ENCODE assay signal across 1 cellular context in the genomic region with DNA sequence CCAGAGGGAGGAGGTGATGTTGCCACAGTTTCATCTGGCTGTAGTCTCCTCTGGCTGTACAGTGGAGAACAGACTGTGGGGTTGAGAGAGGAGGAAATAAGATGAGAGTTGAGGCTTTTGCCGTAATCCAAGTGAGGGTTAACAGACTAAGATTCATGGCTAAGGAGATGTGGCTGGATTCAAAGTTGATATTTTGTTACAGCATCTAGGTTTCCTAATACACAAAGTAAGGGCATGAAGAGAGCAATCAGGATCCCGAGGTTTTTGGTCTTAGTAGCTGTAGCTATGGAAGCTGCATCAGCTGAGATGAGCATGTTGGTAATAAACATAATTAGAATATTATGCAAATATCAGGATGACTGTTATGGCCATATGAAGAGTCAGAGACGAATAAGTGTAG.
TF ChIP-seq lines count a peak whose summit lies in the region.

No MANE protein-coding gene starts in this region.

TF ChIP-seq in endothelial cell of umbilical vein, 7 proteins besides CTCF, POLR2A, EP300 and RAD21:
- TF ChIP-seq GATA2 (IDR thresholded peaks at IDR 0.05; ENCODE audit: insufficient read depth, insufficient read length, low read depth, low read length) (no peak), POLR2AphosphoS5 (IDR thresholded peaks at IDR 0.05; ENCODE audit: insufficient read depth, low read depth, low read length) (no peak), FOS (IDR thresholded peaks at IDR 0.05; ENCODE audit: borderline replicate concordance, insufficient read depth, low read length) (no peak), EZH2 (IDR thresholded peaks at IDR 0.05; ENCODE audit: borderline replicate concordance, low read depth, low read length, severe bottlenecking) (no peak), JUN (IDR thresholded peaks at IDR 0.05; ENCODE audit: borderline replicate concordance, insufficient read depth, insufficient read length, low read depth) (no peak), MYC (IDR thresholded peaks at IDR 0.05; ENCODE audit: low read depth, low read length) (no peak)
